27 cellular contexts compared by ENCODE assay signal in the genomic region with DNA sequence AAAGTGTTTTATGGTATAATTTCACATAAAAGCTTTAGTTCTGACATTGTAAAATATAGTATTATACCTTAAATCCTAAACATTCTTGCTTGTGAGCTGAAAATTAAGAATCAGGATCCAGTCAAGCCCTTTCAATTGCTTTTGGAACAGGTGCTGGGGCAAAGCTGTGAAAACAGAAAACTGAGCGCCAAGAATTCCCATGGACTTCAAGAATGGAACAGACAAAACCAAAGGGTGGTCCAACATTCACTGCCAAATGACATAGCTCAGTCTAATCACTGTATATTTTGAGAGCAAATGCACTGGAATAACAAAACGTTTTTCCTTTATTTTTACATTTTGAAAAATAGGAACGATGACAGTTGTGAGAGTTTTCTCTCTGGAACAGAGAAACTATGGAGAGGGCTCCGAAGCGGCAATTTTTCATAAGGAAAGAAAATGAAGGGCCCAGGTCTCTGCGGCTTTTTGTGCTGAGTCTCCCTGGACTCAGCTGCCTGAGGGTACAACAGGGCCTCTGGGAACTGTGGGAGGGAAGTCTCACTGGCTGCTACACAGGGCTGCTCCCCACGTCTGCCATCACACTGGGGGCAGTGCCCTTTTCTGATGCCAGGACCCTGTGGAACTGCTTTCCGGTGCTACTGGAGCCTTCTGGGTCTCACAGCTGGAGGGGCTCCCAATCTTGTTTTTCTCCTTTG. TPM values are rescaled to one million over a fixed set of nuclear protein-coding genes. Genes with fewer than 3 reads are reported as not detected.
DNase-seq lines count a peak whose midpoint lies in the region; ATAC-seq and TF ChIP-seq lines count a peak whose summit lies in the region.
"Had no signal": no experiment of that assay in that cellular context is flagged by ENCODE, and none has a peak within 500 bp of the region (broad histone marks: within the 10 kb centered on the region; RNA-seq: fewer than 3 reads in every experiment).

No MANE protein-coding gene starts in this region.

- H3K27me3 Mint-ChIP-seq in endodermal cell (ENCODE audit: insufficient read depth) = no peaks in the 10 kb centered on the region

- TF ChIP-seq EP300 in tibial nerve (IDR thresholded peaks at IDR 0.05) = no peak

- H3K9me3 ChIP-seq in endodermal cell (ENCODE audit: control insufficient read depth, low read length) (no peaks in the 10 kb centered on the region), osteoblast (ENCODE audit: low read depth, low read length) (no peaks in the 10 kb centered on the region), aorta (ENCODE audit: control insufficient read depth, low read length) (no peaks in the 10 kb centered on the region), tibial nerve (no peaks in the 10 kb centered on the region)
- H3K9me3 ChIP-seq: BE2C had no signal

- H3K4me3 ChIP-seq in endodermal cell (ENCODE audit: low read length) (no peak overlapping the region), osteoblast (ENCODE audit: insufficient read depth, low read length) (no peak overlapping the region), aorta (ENCODE audit: low read length in 2 of 2) (no peak overlapping the region), tibial nerve (no peak overlapping the region)
- H3K4me3 ChIP-seq: PC-9 had no signal

- H3K27ac ChIP-seq in VCaP = peak overlapping the region; percentile 50
- H3K27ac ChIP-seq in endodermal cell (ENCODE audit: low read depth, low read length) = peak overlapping the region; percentile 34
- no peak overlapping the region for H3K27ac ChIP-seq in osteoblast (ENCODE audit: low read depth, low read length)
- H3K27ac ChIP-seq in aorta (ENCODE audit: low read depth in 1 of 2, low read length in 2 of 2) = no peak overlapping the region
- H3K27ac ChIP-seq in tibial nerve = peak overlapping the region in 1 of 4 donors; percentile 46
- H3K27ac ChIP-seq: PC-9 had no signal

- H3K4me2 ChIP-seq in osteoblast (ENCODE audit: insufficient read depth, low read length) = no peak overlapping the region
- H3K4me2 ChIP-seq: PC-9 had no signal

- H3K9me3 Mint-ChIP-seq in endodermal cell = no peaks in the 10 kb centered on the region

- no peaks in the 10 kb centered on the region for H3K4me1 Mint-ChIP-seq in endodermal cell
- H3K4me1 Mint-ChIP-seq: CD14-positive monocyte had no signal

- no peaks in the 10 kb centered on the region for H3K79me2 ChIP-seq in osteoblast (ENCODE audit: insufficient read depth, low read length)

- no peaks in the 10 kb centered on the region for H3K36me3 ChIP-seq in endodermal cell (ENCODE audit: control insufficient read depth, insufficient read depth, low read length)
- H3K36me3 ChIP-seq in osteoblast (ENCODE audit: insufficient read depth, low read length) = no peaks in the 10 kb centered on the region
- H3K36me3 ChIP-seq in aorta (ENCODE audit: control insufficient read depth in 1 of 2, insufficient read depth in 2 of 2, low read length in 1 of 2) = no peaks in the 10 kb centered on the region
- no peaks in the 10 kb centered on the region for H3K36me3 ChIP-seq in tibial nerve
- H3K36me3 ChIP-seq: BE2C had no signal

- TF ChIP-seq CTCF in VCaP (conservative IDR thresholded peaks at IDR 0.05) (no peak), endodermal cell (conservative IDR thresholded peaks at IDR 0.05) (no peak), osteoblast (IDR thresholded peaks at IDR 0.05; ENCODE audit: extremely low read depth, low read depth, low read length) (no peak), tibial nerve (IDR thresholded peaks at IDR 0.05) (no peak)

- no peaks in the 10 kb centered on the region for H3K36me3 Mint-ChIP-seq in endodermal cell (ENCODE audit: low read depth)
- H3K36me3 Mint-ChIP-seq: CD14-positive monocyte had no signal

- H3K4me3 Mint-ChIP-seq in endodermal cell = no peak overlapping the region
- H3K4me3 Mint-ChIP-seq: CD14-positive monocyte had no signal

- no peak overlapping the region for H3K9ac ChIP-seq in endodermal cell (ENCODE audit: extremely low read depth, low read length, poor library complexity, severe bottlenecking)

- no peaks in the 10 kb centered on the region for H4K20me1 ChIP-seq in osteoblast (ENCODE audit: insufficient read depth, low read length)

- intact Hi-C loops in aorta (cut with DNase I) = no loop called here

- peak; percentile 33 for ATAC-seq in aorta (ENCODE audit: low FRiP score)
- ATAC-seq: HepG2 had no signal

- no peak overlapping the region for H2AFZ ChIP-seq in osteoblast (ENCODE audit: low read length)
- H2AFZ ChIP-seq: PC-9 had no signal

- no peak for TF ChIP-seq POLR2A in tibial nerve (IDR thresholded peaks at IDR 0.05)

- no peak overlapping the region for H3K27ac Mint-ChIP-seq in endodermal cell
- H3K27ac Mint-ChIP-seq: CD14-positive monocyte had no signal

- H3K4me1 ChIP-seq in endodermal cell (ENCODE audit: control insufficient read depth, insufficient read depth, low read length) = no peaks in the 10 kb centered on the region
- no peaks in the 10 kb centered on the region for H3K4me1 ChIP-seq in osteoblast (ENCODE audit: insufficient read depth, low read length)
- no peaks in the 10 kb centered on the region for H3K4me1 ChIP-seq in aorta (ENCODE audit: control insufficient read depth in 1 of 2, insufficient read depth in 2 of 2, low read length in 2 of 2)
- peaks cover 0 to 15% (median 0%) of the 10 kb centered on the region in 4 donors for H3K4me1 ChIP-seq in tibial nerve
- H3K4me1 ChIP-seq: BE2C had no signal

- no peak for DNase-seq in endodermal cell
- DNase-seq in osteoblast (ENCODE audit: insufficient read length, low spot score, missing footprints) = peak; percentile 35
- no peak for DNase-seq in aorta
- no peak for DNase-seq in AG20443 (ENCODE audit: low spot score)
- no peak for DNase-seq in cerebellum (ENCODE audit: low spot score)
- no peak for DNase-seq in tibial nerve (ENCODE audit: low spot score in 2 of 2)
- DNase-seq in AG08396 (ENCODE audit: low spot score) = no peak
- DNase-seq: BE2C; Calu3; DMS79 treated with DMSO at 0.1 percent for 48 hours; GF-D8; Karpas-422; NCI-H1092 treated with DMSO at 0.1 percent for 48 hours; NCI-H1436; NCI-H187; NCI-H2081 treated with DMSO at 0.1 percent for 48 hours; NCI-H2171; NCI-H345; NCI-H510A treated with DMSO at 0.1 percent for 48 hours; NCI-H82; NK-92 treated with Interleukin-12 subunit alpha and Interleukin-12 subunit beta, amount 100 ng/mL, for 24 hours; PC-9; Right ventricle myocardium superior; RPMI8226 had no signal

- H3K27me3 ChIP-seq in endodermal cell (ENCODE audit: control insufficient read depth, insufficient read depth, low read length, poor library complexity, severe bottlenecking) (no peaks in the 10 kb centered on the region), osteoblast (ENCODE audit: insufficient read depth, low read length) (no peaks in the 10 kb centered on the region), aorta (ENCODE audit: control insufficient read depth in 1 of 2, insufficient read depth in 2 of 2, low read length in 1 of 2) (no peaks in the 10 kb centered on the region), tibial nerve (no peaks in the 10 kb centered on the region)
- H3K27me3 ChIP-seq: BE2C had no signal

- WGBS in endodermal cell (ENCODE audit: insufficient coverage in 1 of 2, insufficient read length in 1 of 2), 2 experiments = 94 to 96% methylated on average over 7 to 8 of the region's 8 CpGs
- 3 to 11% methylated on average over 8 of the region's 8 CpGs for WGBS in aorta, 2 donors
- WGBS in tibial nerve, 2 donors = 56 to 62% methylated on average over 8 of the region's 8 CpGs

RNA-seq across cellular contexts. Expression of gene BMPR1B, which starts 56.0 kb away (rescaled TPM):
- total RNA-seq in endodermal cell = 1 to 10 TPM; 2.8 to 3.6 TPM
- polyA plus RNA-seq in endodermal cell (2013, experiment 1 of 2) = 11.2 TPM
- polyA plus RNA-seq in endodermal cell (2013, experiment 2 of 2) = 9.2 TPM
- total RNA-seq in osteoblast = 2.5 and 7.1 TPM in 2 replicates
- total RNA-seq in aorta = 10 to 100 TPM; 13.9 to 14.6 TPM
- polyA plus RNA-seq in aorta = 1 to 10 TPM; 1.0 to 2.0 TPM
- total RNA-seq in cerebellum = 26.0 TPM
- total RNA-seq in tibial nerve = 10 to 100 TPM in 3 of 4 donors, 1 to 10 TPM in 1; 9.3 to 32.1 (median 26.1) TPM
- polyA plus RNA-seq: CD14-positive monocyte, HepG2 had no signal

Comparison
In these comparisons a context has a peak if more than half of its experiments do, and no peak if none do; other contexts are left out.
1. H3K27ac ChIP-seq: peak in VCaP (single experiment) and endodermal cell (single experiment); none in osteoblast (single experiment) and aorta (0 of 2).